Comparison of ENCODE assay signal across 9 cellular contexts in genomic region chr13:98451676-98452105, GRCh38.
A peak's percentile ranks its signal among the peaks of the same experiment; 100 is the strongest.
DNase-seq lines count a peak whose midpoint lies in the region; TF ChIP-seq lines count a peak whose summit lies in the region.
"Had no signal": no experiment of that assay in that cellular context is flagged by ENCODE, and none has a peak within 500 bp of the region (broad histone marks: within the 10 kb centered on the region; RNA-seq: fewer than 3 reads in every experiment).

No MANE protein-coding gene starts in this region.

- whole genome bisulfite sequencing in mammary epithelial cell (ENCODE audit: low coverage, missing lambda C conversion rate) = 91% methylated on average over 13 of the region's 13 CpGs
- 42% methylated on average over 11 of the region's 13 CpGs for WGBS in esophagus muscularis mucosa

- peaks cover 29% of the 10 kb centered on the region for H3K36me3 ChIP-seq in mammary epithelial cell (ENCODE audit: insufficient read depth, low read length)
- peaks cover 6 to 61% (median 43%) of the 10 kb centered on the region in 4 donors for H3K36me3 ChIP-seq in esophagus muscularis mucosa
- H3K36me3 ChIP-seq in vagina = peaks cover 0 to 35% of the 10 kb centered on the region in 2 donors

- no peak overlapping the region for H3K9ac ChIP-seq in mammary epithelial cell (ENCODE audit: insufficient read depth, low read length)

- dilution Hi-C loops in mammary epithelial cell (cut with HindIII; ENCODE audit: low sequenced_read_pairs) = no loop called here

- DNase-seq in MCF 10A (ENCODE audit: unreplicated experiment) = no peak
- DNase-seq in mammary epithelial cell = no peak
- no peak for DNase-seq in esophagus muscularis mucosa (ENCODE audit: extremely low spot score)
- DNase-seq in nephron progenitor cell = no peak
- no peak for DNase-seq in vagina (ENCODE audit: extremely low spot score in 2 of 2)
- DNase-seq in COLO668 (lab: John Stamatoyannopoulos, UW; ENCODE audit: unreplicated experiment) = no peak
- DNase-seq in NCI-H1436 (lab: John Stamatoyannopoulos, UW) = no peak
- DNase-seq in DMS 273 treated with DMSO at 0.1 percent for 48 hours (lab: John Stamatoyannopoulos, UW) = no peak

- no peak overlapping the region for H2AFZ ChIP-seq in mammary epithelial cell (ENCODE audit: low read depth, low read length)

- H3K9me3 Mint-ChIP-seq in MCF 10A (ENCODE audit: unreplicated experiment) (no peaks in the 10 kb centered on the region), nephron progenitor cell (no peaks in the 10 kb centered on the region)

- POLR2A ChIA-PET in MCF 10A (lab: Yijun Ruan, JAX) = interaction anchor here (0.6 kb wide), 1 partner anchor 24 kb away, joined by 3 read pairs; no protein-coding TSS in a partner anchor

- no peaks in the 10 kb centered on the region for H4K20me1 ChIP-seq in mammary epithelial cell (ENCODE audit: insufficient read depth, low read length)

- H3K27me3 ChIP-seq in mammary epithelial cell (ENCODE audit: insufficient read depth, low read length) = no peaks in the 10 kb centered on the region
- no peaks in the 10 kb centered on the region for H3K27me3 ChIP-seq in esophagus muscularis mucosa
- H3K27me3 ChIP-seq in vagina = no peaks in the 10 kb centered on the region
- H3K27me3 ChIP-seq: cardiac muscle cell had no signal

- no TSS peak for BruUV-seq in MCF 10A (replicated peaks; lab: Mats Ljungman, UMichigan)
- BruUV-seq in mammary epithelial cell (replicated peaks; lab: Mats Ljungman, UMichigan) = no TSS peak

- H3K27me3 Mint-ChIP-seq in MCF 10A (ENCODE audit: insufficient read depth, unreplicated experiment) (no peaks in the 10 kb centered on the region), nephron progenitor cell (ENCODE audit: low read depth, poor library complexity) (peaks cover 7% of the 10 kb centered on the region)

- no peak for TF ChIP-seq EP300 in esophagus muscularis mucosa (IDR thresholded peaks at IDR 0.05)

- H3K4me1 ChIP-seq in mammary epithelial cell (ENCODE audit: insufficient read depth, low read length) (no peaks in the 10 kb centered on the region), esophagus muscularis mucosa (peaks cover 66 to 85% (median 78%) of the 10 kb centered on the region in 4 donors), vagina (peaks cover 74% of the 10 kb centered on the region)

- TF ChIP-seq POLR2A in esophagus muscularis mucosa (IDR thresholded peaks at IDR 0.05; ENCODE audit: low read depth) (no peak), vagina (IDR thresholded peaks at IDR 0.05) (no peak)

- H3K27ac Mint-ChIP-seq in MCF 10A (ENCODE audit: low read depth, unreplicated experiment) (peak overlapping the region; percentile 12), nephron progenitor cell (peak overlapping the region; percentile 93)

- H3K79me2 ChIP-seq in mammary epithelial cell (ENCODE audit: insufficient read depth, low read length) = peaks cover 40% of the 10 kb centered on the region

- H3K4me3 ChIP-seq in mammary epithelial cell (replicated peaks in 1 of 3; ENCODE audit: insufficient read depth in 1 of 3, low read depth in 2 of 3, low read length in 3 of 3) = no peak overlapping the region
- H3K4me3 ChIP-seq in esophagus muscularis mucosa = no peak overlapping the region
- H3K4me3 ChIP-seq in vagina = no peak overlapping the region
- H3K4me3 ChIP-seq: cardiac muscle cell had no signal

- H3K4me1 Mint-ChIP-seq in MCF 10A (ENCODE audit: insufficient read depth, unreplicated experiment) (peaks cover 5% of the 10 kb centered on the region), nephron progenitor cell (peaks cover 54% of the 10 kb centered on the region)

- no peak for TF ChIP-seq CTCF in MCF 10A (IDR thresholded peaks at IDR 0.05; ENCODE audit: unreplicated experiment)
- no peak for TF ChIP-seq CTCF in mammary epithelial cell (conservative IDR thresholded peaks at IDR 0.05 in 1 of 2, IDR thresholded peaks at IDR 0.05 in 1 of 2; ENCODE audit: extremely low read depth in 1 of 2, insufficient read depth in 1 of 2, low read depth in 1 of 2, low read length in 2 of 2)
- no peak for TF ChIP-seq CTCF in esophagus muscularis mucosa (IDR thresholded peaks at IDR 0.05)
- TF ChIP-seq CTCF in nephron progenitor cell (IDR thresholded peaks at IDR 0.05) = no peak
- TF ChIP-seq CTCF in vagina (IDR thresholded peaks at IDR 0.05) = no peak

- H3K9me3 ChIP-seq in mammary epithelial cell (replicated peaks; ENCODE audit: insufficient read depth, low read length) = no peaks in the 10 kb centered on the region
- H3K9me3 ChIP-seq in esophagus muscularis mucosa = no peaks in the 10 kb centered on the region
- H3K9me3 ChIP-seq in vagina = no peaks in the 10 kb centered on the region

- CTCF ChIA-PET in MCF 10A (lab: Yijun Ruan, JAX) = interaction anchor here (0.6 to 2.5 kb wide), 3 partner anchors 13 to 596 kb away, joined by 3 to 13 read pairs (median 6); no protein-coding TSS in a partner anchor
- CTCF ChIA-PET in mammary epithelial cell (lab: Charles Lee; ENCODE audit: low non-redundant PET) = no interaction called here

- intact Hi-C loops in MCF 10A (cut with micrococcal nuclease) (no loop called here), mammary epithelial cell (cut with micrococcal nuclease) (no loop called here), esophagus muscularis mucosa (cut with DNase I) (loop anchor here (2.0 kb wide), 1 partner anchor 125 kb away; the partner anchor contains the start of gene STK24), vagina (cut with DNase I) (loop anchor here (5.0 kb wide), 2 partner anchors 46 to 126 kb away; partner anchors contain the start of gene STK24)

- in situ Hi-C loops in mammary epithelial cell (cut with MboI; ENCODE audit: low sequenced_read_pairs in 2 of 2) = loop anchor here in 1 of 2 donors (25.0 kb wide), 1 partner anchor 386 kb away; no protein-coding TSS in a partner anchor

- H3K4me2 ChIP-seq in mammary epithelial cell (ENCODE audit: insufficient read depth, low read depth, low read length) = no peak overlapping the region

- H3K36me3 Mint-ChIP-seq in MCF 10A (ENCODE audit: insufficient read depth, unreplicated experiment) (peaks cover 80% of the 10 kb centered on the region), nephron progenitor cell (ENCODE audit: low read depth) (peaks cover 77% of the 10 kb centered on the region)

- no peak overlapping the region for H3K27ac ChIP-seq in mammary epithelial cell (ENCODE audit: insufficient read depth, low read depth, low read length)
- peak overlapping the region; percentile 39 to 79 (median 78) for H3K27ac ChIP-seq in esophagus muscularis mucosa (replicated peaks in 1 of 4)
- H3K27ac ChIP-seq in vagina = peak overlapping the region; percentile 82

- H3K4me3 Mint-ChIP-seq in MCF 10A (ENCODE audit: unreplicated experiment) (no peak overlapping the region), nephron progenitor cell (no peak overlapping the region)

Comparison
In these comparisons a context has a peak if more than half of its experiments do, and no peak if none do; other contexts are left out.
1. intact Hi-C loops: an anchor here in esophagus muscularis mucosa (2.0 kb wide) and vagina (5.0 kb wide); none called in MCF 10A and mammary epithelial cell.